In genomic region chrX:38138157-38138556, GRCh38 we compare ENCODE assay signal across 35 cellular contexts.
"Had no signal": no experiment of that assay in that cellular context is flagged by ENCODE, and none has a peak within 500 bp of the region (broad histone marks: within the 10 kb centered on the region; RNA-seq: fewer than 3 reads in every experiment).

No MANE protein-coding gene starts in this region.

- H3K4me1 Mint-ChIP-seq: activated CD4-positive, alpha-beta T cell treated with anti-CD3 and anti-CD28 coated beads for 36 hours; activated CD4-positive, alpha-beta T cell treated with anti-CD3 and anti-CD28 coated beads, Interleukin-2, amount 10 ng/mL, durations not matched to agents 7 days and 5 days; activated naive CD8-positive, alpha-beta T cell treated with anti-CD3 and anti-CD28 coated beads for 36 hours had no signal

- ATAC-seq: activated CD4-positive, alpha-beta T cell treated with anti-CD3 and anti-CD28 coated beads for 36 hours; activated CD4-positive, CD25-positive, alpha-beta regulatory T cell treated with anti-CD3 and anti-CD28 coated beads, Interleukin-2, amount 50 U/mL, for 24 hours; activated CD8-positive, alpha-beta T cell treated with anti-CD3 and anti-CD28 coated beads, Interleukin-2, amount 10 ng/mL, durations not matched to agents 7 days and 5 days; Panc1; WTC11 had no signal

- H3K9me3 ChIP-seq: MG63, SJCRH30 had no signal

- FAIRE-seq: TTC549 had no signal

- H3K27ac Mint-ChIP-seq: activated CD4-positive, alpha-beta T cell treated with anti-CD3 and anti-CD28 coated beads for 36 hours; activated CD4-positive, alpha-beta T cell treated with anti-CD3 and anti-CD28 coated beads, Interleukin-2, amount 10 ng/mL, durations not matched to agents 7 days and 5 days; activated CD8-positive, alpha-beta T cell treated with anti-CD3 and anti-CD28 coated beads, Interleukin-2, amount 10 ng/mL, durations not matched to agents 7 days and 5 days; activated naive CD4-positive, alpha-beta T cell treated with anti-CD3 and anti-CD28 coated beads for 36 hours; activated naive CD8-positive, alpha-beta T cell treated with anti-CD3 and anti-CD28 coated beads for 36 hours; activated T-cell treated with anti-CD3 and anti-CD28 coated beads, Interleukin-2, amount 50 U/mL, for 24 hours; activated T-helper 2 cell treated with anti-CD3 and anti-CD28 coated beads, Interferon-gamma antibody, Interleukin-2, Interleukin-4, amounts not matched to agents 10 μg/mL and 5 μg/mL and 100 μg/mL, durations not matched to agents 14 hours and 24 hours and 36 hours; T-helper 1 cell treated with Interleukin-12 subunit alpha and Interleukin-12 subunit beta and Interleukin-4 antibody, amounts not matched to agents 30 μg/mL and 1 μg/mL, for 36 hours; T-helper 2 cell treated with Interferon-gamma antibody and Interleukin-4, amounts not matched to agents 5 μg/mL and 100 μg/mL, for 36 hours; WTC11 had no signal

- H3K4me3 ChIP-seq: MG63, SJCRH30, SK-N-MC had no signal

- H3K36me3 ChIP-seq: brain microvascular endothelial cell, MG63, SJCRH30 had no signal

- H3K9me3 Mint-ChIP-seq: activated CD4-positive, alpha-beta T cell treated with anti-CD3 and anti-CD28 coated beads, Interleukin-2, amount 10 ng/mL, durations not matched to agents 7 days and 5 days; activated naive CD4-positive, alpha-beta T cell treated with anti-CD3 and anti-CD28 coated beads for 36 hours; activated naive CD8-positive, alpha-beta T cell treated with anti-CD3 and anti-CD28 coated beads for 36 hours; activated T-cell treated with anti-CD3 and anti-CD28 coated beads, Interleukin-2, amount 50 U/mL, for 24 hours; activated T-helper 2 cell treated with anti-CD3 and anti-CD28 coated beads, Interferon-gamma antibody, Interleukin-2, Interleukin-4, amounts not matched to agents 10 μg/mL and 5 μg/mL and 100 μg/mL, durations not matched to agents 14 hours and 24 hours and 36 hours; T-helper 1 cell treated with Interleukin-12 subunit alpha and Interleukin-12 subunit beta and Interleukin-4 antibody, amounts not matched to agents 30 μg/mL and 1 μg/mL, for 36 hours; T-helper 2 cell treated with Interferon-gamma antibody and Interleukin-4, amounts not matched to agents 5 μg/mL and 100 μg/mL, for 36 hours; WTC11 had no signal

- H3K27ac ChIP-seq: brain microvascular endothelial cell, SJCRH30, SK-N-MC had no signal

- DNase-seq: activated CD4-positive, alpha-beta T cell treated with anti-CD3 and anti-CD28 coated beads for 36 hours; activated CD4-positive, alpha-beta T cell treated with anti-CD3 and anti-CD28 coated beads, Interleukin-2, amount 10 ng/mL, durations not matched to agents 7 days and 5 days; activated CD4-positive, alpha-beta T cell treated with anti-CD3 and anti-CD28 coated beads, Interleukin-2, amount 50 U/mL, for 48 hours; activated CD8-positive, alpha-beta T cell treated with anti-CD3 and anti-CD28 coated beads, Interleukin-2, amount 10 ng/mL, durations not matched to agents 7 days and 5 days; activated gamma-delta T cell; activated naive CD4-positive, alpha-beta T cell treated with anti-CD3 and anti-CD28 coated beads for 36 hours; activated naive CD8-positive, alpha-beta T cell treated with anti-CD3 and anti-CD28 coated beads for 36 hours; activated T-cell treated with anti-CD3 and anti-CD28 coated beads, Interleukin-2, amount 50 U/mL, for 24 hours; amniotic stem cell; aorta; brain microvascular endothelial cell; central memory CD4-positive, alpha-beta T cell; Kasumi-1; KG1; MG63; NCI-H1048; NCI-H1105 treated with DMSO at 0.1 percent for 48 hours; NCI-H1436; NCI-H1694; NCI-H1930; NCI-H2081 treated with DMSO at 0.1 percent for 48 hours; NCI-H2227 treated with DMSO at 0.1 percent for 48 hours; NCI-H446; NCI-H526; NCI-H774; SHP77; SJCRH30 had no signal

- H3K27me3 ChIP-seq: brain microvascular endothelial cell, MG63, SJCRH30 had no signal

- H3K36me3 Mint-ChIP-seq: activated naive CD8-positive, alpha-beta T cell treated with anti-CD3 and anti-CD28 coated beads for 36 hours; WTC11 had no signal

- H3K4me1 ChIP-seq: SJCRH30 had no signal

- H3K27me3 Mint-ChIP-seq: activated naive CD8-positive, alpha-beta T cell treated with anti-CD3 and anti-CD28 coated beads for 36 hours had no signal

- H3K4me3 Mint-ChIP-seq: activated CD4-positive, alpha-beta T cell treated with anti-CD3 and anti-CD28 coated beads for 36 hours; activated CD4-positive, alpha-beta T cell treated with anti-CD3 and anti-CD28 coated beads, Interleukin-2, amount 10 ng/mL, durations not matched to agents 7 days and 5 days; activated CD8-positive, alpha-beta T cell treated with anti-CD3 and anti-CD28 coated beads, Interleukin-2, amount 10 ng/mL, durations not matched to agents 7 days and 5 days; activated naive CD4-positive, alpha-beta T cell treated with anti-CD3 and anti-CD28 coated beads for 36 hours; activated naive CD8-positive, alpha-beta T cell treated with anti-CD3 and anti-CD28 coated beads for 36 hours; activated T-cell treated with anti-CD3 and anti-CD28 coated beads, Interleukin-2, amount 50 U/mL, for 24 hours; T-helper 1 cell treated with Interleukin-12 subunit alpha and Interleukin-12 subunit beta and Interleukin-4 antibody, amounts not matched to agents 30 μg/mL and 1 μg/mL, for 36 hours; T-helper 2 cell treated with Interferon-gamma antibody and Interleukin-4, amounts not matched to agents 5 μg/mL and 100 μg/mL, for 36 hours; WTC11 had no signal
